ENCODE assay signal across 26 cellular contexts in genomic region chr10:120184547-120185337, GRCh38.
DNase-seq lines count a peak whose midpoint lies in the region; ATAC-seq and TF ChIP-seq lines count a peak whose summit lies in the region.
"Had no signal": no experiment of that assay in that cellular context is flagged by ENCODE, and none has a peak within 500 bp of the region (broad histone marks: within the 10 kb centered on the region; RNA-seq: fewer than 3 reads in every experiment).

No MANE protein-coding gene starts in this region.

- H2BK5ac ChIP-seq in mesendoderm (ENCODE audit: low read length), result no peak overlapping the region

- CTCF ChIA-PET in HCT116 (lab: Charles Lee), result no interaction called here

- H3K36me3 ChIP-seq in HCT116 (ENCODE audit: control insufficient read depth in 1 of 2, insufficient read depth in 2 of 2, low read length in 2 of 2) (no peaks in the 10 kb centered on the region), mesendoderm (ENCODE audit: control insufficient read depth, insufficient read depth, low read length) (no peaks in the 10 kb centered on the region), prostate gland (no peaks in the 10 kb centered on the region)
- H3K36me3 ChIP-seq: esophagus muscularis mucosa, neutrophil, sigmoid colon had no signal

- RAD21 ChIA-PET in HCT116 (lab: Charles Lee; ENCODE audit: low non-redundant PET in 1 of 2, low total read pairs in 2 of 2, uncharacterized antibody in 2 of 2, unreplicated experiment in 2 of 2), result no interaction called here

- no peak overlapping the region for H3K4me2 ChIP-seq in HCT116 (ENCODE audit: low read length)
- no peak overlapping the region for H3K4me2 ChIP-seq in mesendoderm (ENCODE audit: low read length)
- H3K4me2 ChIP-seq: PC-9 had no signal

- H3K27ac ChIP-seq in HCT116 (ENCODE audit: low read depth, low read length), result no peak overlapping the region
- H3K27ac ChIP-seq in mesendoderm (ENCODE audit: low read depth, low read length), result no peak overlapping the region
- H3K27ac ChIP-seq in prostate gland, result no peak overlapping the region
- H3K27ac ChIP-seq: esophagus muscularis mucosa, neutrophil, PC-9, sigmoid colon had no signal

- no peak overlapping the region for H2AK5ac ChIP-seq in mesendoderm (ENCODE audit: low read length)

- no peak overlapping the region for H3K27ac Mint-ChIP-seq in CD14-positive monocyte
- H3K27ac Mint-ChIP-seq: activated naive CD8-positive, alpha-beta T cell treated with anti-CD3 and anti-CD28 coated beads, Interleukin-2, amount 50 U/mL, for 24 hours; CD8-positive, alpha-beta T cell; immature natural killer cell; progenitor cell of endocrine pancreas; stimulated activated naive B cell treated with anti-CD40 and anti-IgM and Interleukin-4, amounts not matched to agents 10 μg/mL and 1 μg/mL and 100 μg/mL, for 72 hours had no signal

- H3K4me3 Mint-ChIP-seq in CD14-positive monocyte, result no peak overlapping the region
- H3K4me3 Mint-ChIP-seq: activated naive CD8-positive, alpha-beta T cell treated with anti-CD3 and anti-CD28 coated beads, Interleukin-2, amount 50 U/mL, for 24 hours; CD8-positive, alpha-beta T cell; immature natural killer cell; stimulated activated naive B cell treated with anti-CD40 and anti-IgM and Interleukin-4, amounts not matched to agents 10 μg/mL and 1 μg/mL and 100 μg/mL, for 72 hours had no signal

- H3K9ac ChIP-seq in HCT116 (ENCODE audit: low read length), result no peak overlapping the region
- H3K9ac ChIP-seq in mesendoderm (ENCODE audit: low read length), result no peak overlapping the region

- H3K4me3 ChIP-seq in HCT116 (replicated peaks in 1 of 2; ENCODE audit: low read depth in 1 of 2, low read length in 2 of 2), result no peak overlapping the region
- no peak overlapping the region for H3K4me3 ChIP-seq in mesendoderm (ENCODE audit: low read length)
- H3K4me3 ChIP-seq in prostate gland, result no peak overlapping the region
- H3K4me3 ChIP-seq: esophagus muscularis mucosa, PC-9, sigmoid colon had no signal

- BruUV-seq in HCT116 (replicated peaks; lab: Mats Ljungman, UMichigan), result no TSS peak

- H3K56ac ChIP-seq in mesendoderm (ENCODE audit: low read length), result no peak overlapping the region

- POLR2A ChIA-PET in HCT116 (lab: Charles Lee), result no interaction called here

- ATAC-seq in HCT116 (peak; percentile 36; the same call in 1 of the 2 replicates), HG03378 (IDR thresholded peaks at IDR 0.05; ENCODE audit: unreplicated experiment) (no peak)
- ATAC-seq: CD8-positive, alpha-beta T cell; stimulated activated naive B cell treated with anti-CD40 and anti-IgM and Interleukin-4, amounts not matched to agents 10 μg/mL and 1 μg/mL and 100 μg/mL, for 72 hours had no signal

- no peak overlapping the region for H3K23ac ChIP-seq in mesendoderm (ENCODE audit: low read length)

- no peak overlapping the region for H2BK120ac ChIP-seq in mesendoderm (ENCODE audit: low read depth, low read length)

- no peak overlapping the region for H4K8ac ChIP-seq in mesendoderm (ENCODE audit: low read depth, low read length)

- TF ChIP-seq POLR2A in HCT116 (IDR thresholded peaks at IDR 0.05; ENCODE audit: borderline replicate concordance, extremely low read depth, insufficient read depth, insufficient read length), result no peak
- TF ChIP-seq POLR2A in prostate gland (IDR thresholded peaks at IDR 0.05), result no peak

- H3K9me3 Mint-ChIP-seq in CD14-positive monocyte, result peaks cover 0 to 6% (median 4%) of the 10 kb centered on the region in 7 donors
- H3K9me3 Mint-ChIP-seq: activated naive CD8-positive, alpha-beta T cell treated with anti-CD3 and anti-CD28 coated beads, Interleukin-2, amount 50 U/mL, for 24 hours; CD8-positive, alpha-beta T cell had no signal

- H2BK15ac ChIP-seq in mesendoderm (replicated peaks; ENCODE audit: low read depth), result no peak overlapping the region

- peaks cover 0 to 6% (median 2%) of the 10 kb centered on the region in 3 donors for H3K27me3 Mint-ChIP-seq in CD14-positive monocyte (ENCODE audit: low read depth in 3 of 3)
- H3K27me3 Mint-ChIP-seq: activated naive CD8-positive, alpha-beta T cell treated with anti-CD3 and anti-CD28 coated beads, Interleukin-2, amount 50 U/mL, for 24 hours had no signal

- H2AFZ ChIP-seq in HCT116 (ENCODE audit: low read depth, low read length, poor library complexity, severe bottlenecking), result no peak overlapping the region
- H2AFZ ChIP-seq: PC-9 had no signal

- H3K79me2 ChIP-seq in HCT116 (ENCODE audit: insufficient read depth, low read length) (no peaks in the 10 kb centered on the region), mesendoderm (ENCODE audit: control insufficient read depth, insufficient read depth, low read length) (no peaks in the 10 kb centered on the region)

- no peak overlapping the region for H3K4ac ChIP-seq in mesendoderm (ENCODE audit: low read depth, low read length)

- H3K4me1 ChIP-seq in HCT116 (ENCODE audit: control insufficient read depth in 1 of 2, insufficient read depth in 2 of 2, low read length in 2 of 2) (no peaks in the 10 kb centered on the region), mesendoderm (ENCODE audit: control insufficient read depth, low read depth, low read length) (no peaks in the 10 kb centered on the region), prostate gland (replicated peaks) (no peaks in the 10 kb centered on the region)
- H3K4me1 ChIP-seq: esophagus muscularis mucosa, sigmoid colon had no signal

- H4K5ac ChIP-seq in mesendoderm (ENCODE audit: low read length), result no peak overlapping the region

- H3K36me3 Mint-ChIP-seq in CD14-positive monocyte, result no peaks in the 10 kb centered on the region
- H3K36me3 Mint-ChIP-seq: CD8-positive, alpha-beta T cell; immature natural killer cell; stimulated activated naive B cell treated with anti-CD40 and anti-IgM and Interleukin-4, amounts not matched to agents 10 μg/mL and 1 μg/mL and 100 μg/mL, for 72 hours had no signal

- no peaks in the 10 kb centered on the region for H3K9me3 ChIP-seq in HCT116 (ENCODE audit: control insufficient read depth in 1 of 2, insufficient read depth in 1 of 2, low read depth in 1 of 2, low read length in 2 of 2)
- no peaks in the 10 kb centered on the region for H3K9me3 ChIP-seq in prostate gland
- H3K9me3 ChIP-seq: esophagus muscularis mucosa, neutrophil, sigmoid colon had no signal

- intact Hi-C loops in HCT116 (cut with micrococcal nuclease) (no loop called here), prostate gland (cut with DNase I) (no loop called here), CD14-positive monocyte (cut with micrococcal nuclease) (no loop called here)

- TF ChIP-seq CTCF in HCT116 (IDR thresholded peaks at IDR 0.05 in 2 of 3, conservative IDR thresholded peaks at IDR 0.05 in 1 of 3; ENCODE audit: borderline replicate concordance in 1 of 3, insufficient read depth in 1 of 3, low read depth in 2 of 3, low read length in 2 of 3), result 0 out of 6 replicates have a peak, but pooled peaks of 1 of the 3 experiments have one; percentile 2
- no peak for TF ChIP-seq CTCF in prostate gland (IDR thresholded peaks at IDR 0.05)
- TF ChIP-seq CTCF in CD14-positive monocyte (IDR thresholded peaks at IDR 0.05), result no peak

- peak; percentile 2 for DNase-seq in DMS53 treated with DMSO at 0.1 percent for 48 hours (lab: John Stamatoyannopoulos, UW; ENCODE audit: unreplicated experiment)
- DNase-seq in HCT116 (ENCODE audit: low read depth, low spot score), result no peak
- DNase-seq in NCI-H748 (lab: John Stamatoyannopoulos, UW; ENCODE audit: unreplicated experiment), result peak; percentile 88
- DNase-seq in mesendoderm, result peak; percentile 24
- DNase-seq in prostate gland (ENCODE audit: low spot score), result no peak
- no peak for DNase-seq in CD14-positive monocyte (ENCODE audit: low spot score)
- DNase-seq: activated CD4-positive, alpha-beta T cell treated with anti-CD3 and anti-CD28 coated beads for 4 hours; activated CD8-positive, alpha-beta memory T cell treated with anti-CD3 and anti-CD28 coated beads for 24 hours; activated effector memory CD4-positive, alpha-beta T cell treated with anti-CD3 and anti-CD28 coated beads, Interleukin-2, amount 50 U/mL, for 16 hours; activated naive CD8-positive, alpha-beta T cell treated with anti-CD3 and anti-CD28 coated beads, Interleukin-2, amount 50 U/mL, for 24 hours; caudate nucleus; CD8-positive, alpha-beta T cell; foreskin melanocyte; immature natural killer cell; mesenchymal stem cell; NCI-H1930; NCI-H446; NK-92 treated with Interleukin-12 subunit alpha and Interleukin-12 subunit beta, amount 100 ng/mL, for 24 hours; PC-9; Right ventricle myocardium superior; sigmoid colon; stimulated activated naive B cell treated with anti-CD40 and anti-IgM and Interleukin-4, amounts not matched to agents 10 μg/mL and 1 μg/mL and 100 μg/mL, for 72 hours had no signal

- no peaks in the 10 kb centered on the region for H3K9me2 ChIP-seq in HCT116 (ENCODE audit: insufficient read depth)

- no peak overlapping the region for H3K18ac ChIP-seq in mesendoderm (ENCODE audit: low read length)

- no peaks in the 10 kb centered on the region for H3K79me1 ChIP-seq in mesendoderm (ENCODE audit: low read length)

- H3K27me3 ChIP-seq in HCT116 (ENCODE audit: insufficient read depth, low read length) (no peaks in the 10 kb centered on the region), mesendoderm (ENCODE audit: insufficient read depth, low read length, poor library complexity) (no peaks in the 10 kb centered on the region), prostate gland (replicated peaks; ENCODE audit: insufficient read depth) (no peaks in the 10 kb centered on the region)
- H3K27me3 ChIP-seq: esophagus muscularis mucosa, neutrophil, sigmoid colon had no signal

- no peaks in the 10 kb centered on the region for H3K4me1 Mint-ChIP-seq in CD14-positive monocyte
- H3K4me1 Mint-ChIP-seq: activated naive CD8-positive, alpha-beta T cell treated with anti-CD3 and anti-CD28 coated beads, Interleukin-2, amount 50 U/mL, for 24 hours; immature natural killer cell; stimulated activated naive B cell treated with anti-CD40 and anti-IgM and Interleukin-4, amounts not matched to agents 10 μg/mL and 1 μg/mL and 100 μg/mL, for 72 hours had no signal

- no CpG with 5 or more reads among the region's 7 CpGs for WGBS in mesendoderm (ENCODE audit: extremely low coverage, insufficient coverage, low lambda C conversion rate)
- 60% methylated on average over 7 of the region's 7 CpGs for WGBS in prostate gland

- H4K20me1 ChIP-seq in HCT116 (ENCODE audit: insufficient read depth), result no peaks in the 10 kb centered on the region

- TF ChIP-seq RAD21 in HCT116 (IDR thresholded peaks at IDR 0.05; ENCODE audit: low read depth), result peak; percentile 4; the same call in 1 of the 2 replicates

TF ChIP-seq in HCT116, 20 proteins besides CTCF, POLR2A, EP300 and RAD21 (continues in another document):
- TF ChIP-seq SP1 (IDR thresholded peaks at IDR 0.05; ENCODE audit: low read depth), result no peak
- no peak for TF ChIP-seq POLR2AphosphoS5 (IDR thresholded peaks at IDR 0.05; ENCODE audit: low read depth, low read length)
- TF ChIP-seq JUND (IDR thresholded peaks at IDR 0.05), result no peak
- no peak for TF ChIP-seq ZFX (IDR thresholded peaks at IDR 0.05)

Comparison
In these comparisons a context has a peak if more than half of its experiments do, and no peak if none do; other contexts are left out.
1. DNase-seq: peak in DMS53 treated with DMSO at 0.1 percent for 48 hours (single experiment), NCI-H748 (single experiment) and mesendoderm (single experiment); none in HCT116 (single experiment), prostate gland (single experiment) and CD14-positive monocyte (single experiment).